15 cellular contexts compared by ENCODE assay signal in the genomic region with DNA sequence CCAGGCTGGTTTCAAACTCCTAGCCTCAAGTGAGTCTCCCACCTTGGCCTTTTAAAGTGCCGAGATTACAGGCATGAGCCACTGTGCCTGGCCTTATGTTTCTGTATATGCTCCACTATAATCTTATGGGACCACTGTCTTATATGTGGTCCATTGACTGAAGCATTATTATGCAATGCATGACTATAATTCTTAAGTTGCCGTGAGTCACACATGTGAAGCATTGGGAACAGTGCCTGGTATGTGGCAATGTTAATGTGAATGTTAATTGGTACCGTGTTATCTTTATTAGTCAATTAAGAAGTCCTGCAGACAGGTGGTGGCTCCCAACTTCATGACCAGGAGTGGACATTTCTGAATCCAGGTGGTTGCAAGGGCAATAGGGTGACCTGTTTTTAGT. TPM values are rescaled to one million over a fixed set of nuclear protein-coding genes. Genes with fewer than 3 reads are reported as not detected.
DNase-seq lines count a peak whose midpoint lies in the region; ATAC-seq, FAIRE-seq and TF ChIP-seq lines count a peak whose summit lies in the region.
"Had no signal": no experiment of that assay in that cellular context is flagged by ENCODE, and none has a peak within 500 bp of the region (broad histone marks: within the 10 kb centered on the region; RNA-seq: fewer than 3 reads in every experiment).

No MANE protein-coding gene starts in this region.

- H3K27ac ChIP-seq in HepG2 (ENCODE audit: extremely low read length, insufficient read depth, low read length) (no peak overlapping the region), right lobe of liver (no peak overlapping the region), RWPE2 (ENCODE audit: poor library complexity, severe bottlenecking) (no peak overlapping the region)
- H3K27ac ChIP-seq: HL-60, skin epidermis had no signal

- intact Hi-C loops in HepG2 (cut with micrococcal nuclease; ENCODE audit: unreplicated experiment): no loop called here
- intact Hi-C loops in right lobe of liver (cut with DNase I): no loop called here

- TF ChIP-seq EP300 in HepG2 (IDR thresholded peaks at IDR 0.05; ENCODE audit: low read depth in 2 of 2, low read length in 2 of 2) (no peak), HepG2 (CRISPR knock-in tag; IDR thresholded peaks at IDR 0.05; ENCODE audit: borderline replicate concordance) (no peak)

- H3K9me3 ChIP-seq in HepG2 (ENCODE audit: low read length) (no peaks in the 10 kb centered on the region), right lobe of liver (no peaks in the 10 kb centered on the region), RWPE2 (ENCODE audit: severe bottlenecking) (no peaks in the 10 kb centered on the region)

- H2AFZ ChIP-seq in HepG2 (ENCODE audit: low read length): no peak overlapping the region

- CTCF ChIA-PET in HepG2 (lab: Yijun Ruan, JAX; ENCODE audit: low intra/inter-chr PET ratio, low total read pairs): no interaction called here

- FAIRE-seq in HepG2 (lab: Jason Lieb, UNC): no peak
- peak; percentile 69 for FAIRE-seq in urothelium cell line (lab: Jason Lieb, UNC)

- H3K79me2 ChIP-seq in HepG2 (ENCODE audit: insufficient read depth, low read length): no peaks in the 10 kb centered on the region

- no peaks in the 10 kb centered on the region for H4K20me1 ChIP-seq in HepG2 (ENCODE audit: insufficient read depth, low read length)

- no peaks in the 10 kb centered on the region for H3K36me3 ChIP-seq in HepG2 (replicated peaks in 1 of 2; ENCODE audit: control insufficient read depth in 1 of 2, insufficient read depth in 2 of 2, low read length in 2 of 2)
- no peaks in the 10 kb centered on the region for H3K36me3 ChIP-seq in right lobe of liver
- no peaks in the 10 kb centered on the region for H3K36me3 ChIP-seq in RWPE2 (ENCODE audit: low read depth)

- TF ChIP-seq RAD21 in HepG2 (CRISPR knock-in tag; IDR thresholded peaks at IDR 0.05): no peak

- no peak overlapping the region for H3K9ac ChIP-seq in HepG2 (ENCODE audit: insufficient read depth, low read depth, low read length)

- no peak overlapping the region for H3K4me2 ChIP-seq in HepG2 (ENCODE audit: low read depth, low read length)

- H3K4me1 ChIP-seq in HepG2 (ENCODE audit: insufficient read depth, low read length) (peaks cover 52% of the 10 kb centered on the region), right lobe of liver (no peaks in the 10 kb centered on the region), RWPE2 (ENCODE audit: insufficient read depth, poor library complexity, severe bottlenecking) (peaks cover 19% of the 10 kb centered on the region)

- in situ Hi-C loops in HepG2 (cut with HindIII; ENCODE audit: extremely low pct_ligation_motif_present, low pct_unique_long_range_greater_than_20kb): no loop called here

- TF ChIP-seq POLR2A in HepG2 (IDR thresholded peaks at IDR 0.05; ENCODE audit: insufficient read depth in 1 of 2, low read depth in 2 of 2, low read length in 2 of 2) (no peak), right lobe of liver (IDR thresholded peaks at IDR 0.05) (no peak)

- no peak for DNase-seq in HepG2 (ENCODE audit: low spot score)
- no peak for DNase-seq in right lobe of liver
- peak; percentile 68 for DNase-seq in RWPE2 (ENCODE audit: low spot score)
- peak; percentile 83 for DNase-seq in fibroblast of peridontal ligament (ENCODE audit: extremely low read depth)
- DNase-seq in urothelium cell line (ENCODE audit: low spot score): no peak
- no peak for DNase-seq in Ammon's horn (ENCODE audit: low spot score)
- DNase-seq in activated CD4-positive, alpha-beta T cell treated with anti-CD3 and anti-CD28 coated beads for 1 hour: no peak
- DNase-seq: DMS 273 treated with DMSO at 0.1 percent for 48 hours, NCI-H2107, NCI-H82 had no signal

- WGBS in HepG2 (ENCODE audit: low lambda C conversion rate): 95% methylated on average over 3 of the region's 3 CpGs
- 91% methylated on average over 3 of the region's 3 CpGs for WGBS in right lobe of liver (ENCODE audit: insufficient coverage, low coverage, low lambda C conversion rate, missing lambda C conversion rate)

- POLR2A ChIA-PET in HepG2 (lab: Yijun Ruan, JAX): interaction anchor here (0.6 kb wide), 1 partner anchor 10 kb away, joined by 4 read pairs; no protein-coding TSS in a partner anchor

- ATAC-seq in HepG2 (no peak), right lobe of liver (no peak), RWPE2 (ENCODE audit: low read depth) (peak; percentile 78), GM19452 (IDR thresholded peaks at IDR 0.05; ENCODE audit: unreplicated experiment) (no peak)
- ATAC-seq: HCT116, Right ventricle myocardium inferior had no signal

- H3K4me3 ChIP-seq in HepG2 (replicated peaks in 1 of 3; ENCODE audit: insufficient read depth in 1 of 3, low read depth in 2 of 3, low read length in 3 of 3) (no peak overlapping the region), right lobe of liver (no peak overlapping the region), RWPE2 (ENCODE audit: severe bottlenecking) (no peak overlapping the region)
- H3K4me3 ChIP-seq: skin epidermis had no signal

- TF ChIP-seq CTCF in HepG2 (CRISPR knock-in tag; IDR thresholded peaks at IDR 0.05) (no peak), right lobe of liver (IDR thresholded peaks at IDR 0.05) (no peak), RWPE2 (IDR thresholded peaks at IDR 0.05; ENCODE audit: poor library complexity, severe bottlenecking) (no peak)

- no TSS peak for BruUV-seq in HepG2 (replicated peaks; lab: Mats Ljungman, UMichigan)

- H3K27me3 ChIP-seq in HepG2 (ENCODE audit: control insufficient read depth in 1 of 2, insufficient read depth in 2 of 2, low read length in 2 of 2) (no peaks in the 10 kb centered on the region), right lobe of liver (no peaks in the 10 kb centered on the region), RWPE2 (ENCODE audit: insufficient read depth, poor library complexity, severe bottlenecking) (no peaks in the 10 kb centered on the region)

TF ChIP-seq in HepG2, 621 proteins besides CTCF, POLR2A, EP300 and RAD21 (continues in another document):
- TF ChIP-seq KLF6 (CRISPR knock-in tag; IDR thresholded peaks at IDR 0.05) (no peak), NCOA1 (CRISPR knock-in tag; IDR thresholded peaks at IDR 0.05) (no peak), CREM (IDR thresholded peaks at IDR 0.05) (no peak), CREM (CRISPR knock-in tag; IDR thresholded peaks at IDR 0.05) (no peak), SMAD1 (CRISPR knock-in tag; IDR thresholded peaks at IDR 0.05; ENCODE audit: borderline replicate concordance, low read depth) (no peak), ZNF772 (CRISPR knock-in tag; IDR thresholded peaks at IDR 0.05) (no peak), ZNF121 (CRISPR knock-in tag; IDR thresholded peaks at IDR 0.05) (0 out of 2 replicates have a peak, but pooled peaks have one; percentile 18), TEAD3 (CRISPR knock-in tag; optimal IDR thresholded peaks at IDR 0.05; ENCODE audit: borderline replicate concordance) (peak; percentile 16), ZNF775 (CRISPR knock-in tag; IDR thresholded peaks at IDR 0.05; ENCODE audit: borderline replicate concordance) (no peak), RFX5 (IDR thresholded peaks at IDR 0.05; ENCODE audit: low read depth, low read length) (no peak), CEBPB (IDR thresholded peaks at IDR 0.05; ENCODE audit: borderline replicate concordance, low read depth, low read length) (peak; percentile 71), CEBPG (CRISPR knock-in tag; IDR thresholded peaks at IDR 0.05) (peak; percentile 34; the same call in 1 of the 2 replicates)
- TF ChIP-seq, protein P1, sequence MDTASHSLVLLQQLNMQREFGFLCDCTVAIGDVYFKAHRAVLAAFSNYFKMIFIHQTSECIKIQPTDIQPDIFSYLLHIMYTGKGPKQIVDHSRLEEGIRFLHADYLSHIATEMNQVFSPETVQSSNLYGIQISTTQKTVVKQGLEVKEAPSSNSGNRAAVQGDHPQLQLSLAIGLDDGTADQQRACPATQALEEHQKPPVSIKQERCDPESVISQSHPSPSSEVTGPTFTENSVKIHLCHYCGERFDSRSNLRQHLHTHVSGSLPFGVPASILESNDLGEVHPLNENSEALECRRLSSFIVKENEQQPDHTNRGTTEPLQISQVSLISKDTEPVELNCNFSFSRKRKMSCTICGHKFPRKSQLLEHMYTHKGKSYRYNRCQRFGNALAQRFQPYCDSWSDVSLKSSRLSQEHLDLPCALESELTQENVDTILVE (CRISPR knock-in tag; IDR thresholded peaks at IDR 0.05): no peak

RNA-seq across cellular contexts. Expression of gene ASXL1, which starts 14.7 kb away (rescaled TPM):
- 47.3 and 62.1 TPM in 2 replicates for total RNA-seq in HepG2 (2016; rRNA removed; fragmentation: Illumina TruSeq; extraction: Trizol)
- total RNA-seq in HepG2 (2016; cell fraction: cytosol; rRNA removed; fragmentation: Illumina TruSeq; extraction: Trizol; ENCODE audit: low read depth): 105 and 126 TPM in 2 replicates
- total RNA-seq in HepG2 (2016; cell fraction: insoluble cytoplasmic fraction; rRNA removed; fragmentation: Illumina TruSeq; extraction: Trizol): 44.0 and 55.9 TPM in 2 replicates
- 30.9 and 35.4 TPM in 2 replicates for total RNA-seq in HepG2 (2016; cell fraction: membrane; rRNA removed; fragmentation: Illumina TruSeq; extraction: Trizol)
- 122 and 129 TPM in 2 replicates for total RNA-seq in HepG2 (2016; cell fraction: nucleus; rRNA removed; fragmentation: Illumina TruSeq; extraction: Trizol)
- 74.8 and 87.6 TPM in 2 replicates for polyA plus RNA-seq in HepG2 (2011; rRNA removed)
- polyA plus RNA-seq in HepG2 (2011; cell fraction: cytosol; rRNA removed): 40.1 and 42.6 TPM in 2 replicates
- 375 and 376 TPM in 2 replicates for polyA plus RNA-seq in HepG2 (2011; cell fraction: nucleus; rRNA removed)
- 81.3 and 96.1 TPM in 2 replicates for polyA plus RNA-seq in HepG2 (2012)
- 26.1 and 28.4 TPM in 2 replicates for polyA plus RNA-seq in HepG2 (2016; cell fraction: cytosol; fragmentation: Illumina TruSeq; extraction: Trizol; ENCODE audit: low read depth)
- polyA plus RNA-seq in HepG2 (2016; cell fraction: insoluble cytoplasmic fraction; fragmentation: Illumina TruSeq; extraction: Trizol; ENCODE audit: low read depth): 37.0 and 39.4 TPM in 2 replicates
- 24.4 and 25.2 TPM in 2 replicates for polyA plus RNA-seq in HepG2 (2016; cell fraction: membrane; fragmentation: Illumina TruSeq; extraction: Trizol; ENCODE audit: low read depth)
- 241 and 272 TPM in 2 replicates for polyA plus RNA-seq in HepG2 (2016; cell fraction: nucleus; fragmentation: Illumina TruSeq; extraction: Trizol; ENCODE audit: insufficient read depth, low read depth)
- 94.1 and 144 TPM in 2 replicates for polyA minus RNA-seq in HepG2 (2011; rRNA and poly(A)+ RNA removed; ENCODE audit: low replicate concordance)
- polyA minus RNA-seq in HepG2 (2011; cell fraction: cytosol; rRNA and poly(A)+ RNA removed): 66.7 and 75.3 TPM in 2 replicates
- polyA minus RNA-seq in HepG2 (2011; cell fraction: nucleus; rRNA and poly(A)+ RNA removed): 263 and 294 TPM in 2 replicates
- total RNA-seq in right lobe of liver: 10 to 100 TPM; 18.9 to 41.8 (median 26.0) TPM

Comparison
In these comparisons a context has a peak if more than half of its experiments do, and no peak if none do; other contexts are left out.
1. DNase-seq: peak in RWPE2 (single experiment) and fibroblast of peridontal ligament (single experiment); none in HepG2 (single experiment), right lobe of liver (0 of 3), urothelium cell line (single experiment), Ammon's horn (single experiment) and activated CD4-positive, alpha-beta T cell treated with anti-CD3 and anti-CD28 coated beads for 1 hour (single experiment).